26 cellular contexts compared by ENCODE assay signal in genomic region chr15:81071705-81072104, GRCh38.
"Had no signal": no experiment of that assay in that cellular context is flagged by ENCODE, and none has a peak within 500 bp of the region (broad histone marks: within the 10 kb centered on the region; RNA-seq: fewer than 3 reads in every experiment).

No MANE protein-coding gene starts in this region.

- H3K27me3 ChIP-seq: colonic mucosa, esophagus squamous epithelium, foreskin keratinocyte, gastrocnemius medialis, gastroesophageal sphincter, heart left ventricle, heart right ventricle had no signal

- H3K4me1 ChIP-seq: colonic mucosa, foreskin keratinocyte, gastrocnemius medialis had no signal

- H3K36me3 ChIP-seq: colonic mucosa, esophagus muscularis mucosa, esophagus squamous epithelium, gastrocnemius medialis, gastroesophageal sphincter, heart left ventricle, heart right ventricle had no signal

- H3K27ac ChIP-seq: colonic mucosa, coronary artery, dorsolateral prefrontal cortex, epithelial cell of prostate, esophagus muscularis mucosa, esophagus squamous epithelium, foreskin keratinocyte, gastrocnemius medialis, gastroesophageal sphincter, heart left ventricle had no signal

- H3K9me3 Mint-ChIP-seq: dendritic cell treated with granulocyte-macrophage colony-stimulating factor and Interleukin-4, amounts not matched to agents 40 ng/mL and 50 ng/mL, for 4 days; effector memory CD8-positive, alpha-beta T cell; endodermal cell had no signal

- DNase-seq: colonic mucosa; cortex of kidney; dorsolateral prefrontal cortex; effector CD4-positive, alpha-beta T cell; effector CD8-positive, alpha-beta T cell; effector memory CD4-positive, alpha-beta T cell; effector memory CD8-positive, alpha-beta T cell; endodermal cell; erythroblast; esophagus squamous epithelium; foreskin melanocyte; gastrocnemius medialis; glutamatergic neuron; head of caudate nucleus; heart left ventricle; heart right ventricle had no signal

- H3K4me3 ChIP-seq: colonic mucosa, coronary artery, dorsolateral prefrontal cortex, esophagus muscularis mucosa, esophagus squamous epithelium, gastrocnemius medialis, gastroesophageal sphincter, heart left ventricle, heart right ventricle had no signal

- ATAC-seq: effector memory CD8-positive, alpha-beta T cell; esophagus mucosa; gastrocnemius medialis had no signal

- H3K27ac Mint-ChIP-seq: dendritic cell treated with granulocyte-macrophage colony-stimulating factor and Interleukin-4, amounts not matched to agents 40 ng/mL and 50 ng/mL, for 4 days; effector memory CD8-positive, alpha-beta T cell; endodermal cell had no signal

- H3K9me3 ChIP-seq: colonic mucosa, esophagus muscularis mucosa, esophagus squamous epithelium, gastrocnemius medialis, gastroesophageal sphincter, heart left ventricle, heart right ventricle had no signal

- FAIRE-seq: colon, endometrium, frontal cortex had no signal

- H3K4me3 Mint-ChIP-seq: dendritic cell treated with granulocyte-macrophage colony-stimulating factor and Interleukin-4, amounts not matched to agents 40 ng/mL and 50 ng/mL, for 4 days; effector memory CD8-positive, alpha-beta T cell; endodermal cell had no signal
